10 cellular contexts compared by ENCODE assay signal in genomic region chrX:136028383-136028984, GRCh38. TPM values are rescaled to one million over a fixed set of nuclear protein-coding genes. Genes with fewer than 3 reads are reported as not detected.
DNase-seq lines count a peak whose midpoint lies in the region; ATAC-seq and TF ChIP-seq lines count a peak whose summit lies in the region.
"Had no signal": no experiment of that assay in that cellular context is flagged by ENCODE, and none has a peak within 500 bp of the region (broad histone marks: within the 10 kb centered on the region; RNA-seq: fewer than 3 reads in every experiment).

No MANE protein-coding gene starts in this region.

- TF ChIP-seq CTCF in Calu3 (IDR thresholded peaks at IDR 0.05; ENCODE audit: unreplicated experiment) (no peak), WI38 (IDR thresholded peaks at IDR 0.05; ENCODE audit: low read depth, low read length) (peak; percentile 34; the same call in 1 of the 2 replicates)

- no peaks in the 10 kb centered on the region for H3K27me3 Mint-ChIP-seq in Calu3 (ENCODE audit: unreplicated experiment)
- no peaks in the 10 kb centered on the region for H3K27me3 Mint-ChIP-seq in activated naive CD8-positive, alpha-beta T cell treated with anti-CD3 and anti-CD28 coated beads for 36 hours

- H3K4me1 Mint-ChIP-seq in Calu3 (ENCODE audit: low read depth, unreplicated experiment), result no peaks in the 10 kb centered on the region
- H3K4me1 Mint-ChIP-seq in activated naive CD8-positive, alpha-beta T cell treated with anti-CD3 and anti-CD28 coated beads for 36 hours, result no peaks in the 10 kb centered on the region

- H3K27me3 ChIP-seq in skeletal muscle tissue (ENCODE audit: control insufficient read depth in 3 of 3, insufficient read depth in 3 of 3, low read length in 3 of 3), result no peaks in the 10 kb centered on the region
- H3K27me3 ChIP-seq: neutrophil, SJSA1 had no signal

- peak; percentile 2 for DNase-seq in Calu3
- peak; percentile 6 for DNase-seq in GM19240 (ENCODE audit: insufficient read length, low spot score)
- DNase-seq in NCI-H1105 treated with DMSO at 0.1 percent for 48 hours (lab: John Stamatoyannopoulos, UW), result peak; percentile 26
- no peak for DNase-seq in left cardiac atrium
- DNase-seq in activated naive CD8-positive, alpha-beta T cell treated with anti-CD3 and anti-CD28 coated beads for 36 hours, result no peak
- DNase-seq in activated T-cell treated with anti-CD3 and anti-CD28 coated beads, Interleukin-2, amount 50 U/mL, for 1 hour, result no peak

- peaks cover 0 to 2% (median 0%) of the 10 kb centered on the region in 3 donors for H3K36me3 ChIP-seq in skeletal muscle tissue (ENCODE audit: control insufficient read depth in 3 of 3, insufficient read depth in 3 of 3, low read length in 3 of 3)
- H3K36me3 ChIP-seq: SJSA1 had no signal

- H3K27ac Mint-ChIP-seq in Calu3 (ENCODE audit: unreplicated experiment), result no peak overlapping the region
- H3K27ac Mint-ChIP-seq in activated naive CD8-positive, alpha-beta T cell treated with anti-CD3 and anti-CD28 coated beads for 36 hours, result no peak overlapping the region

- ATAC-seq in left cardiac atrium, result peak; percentile 42 to 52

- peak overlapping the region; percentile 90 for H3K27ac ChIP-seq in skeletal muscle tissue (ENCODE audit: low read depth, low read length)
- H3K27ac ChIP-seq: neutrophil, SJSA1 had no signal

- H3K4me1 ChIP-seq in skeletal muscle tissue (ENCODE audit: control insufficient read depth in 3 of 3, insufficient read depth in 3 of 3, low read length in 3 of 3), result peaks cover 11 to 26% (median 14%) of the 10 kb centered on the region in 3 donors

- CTCF ChIA-PET in Calu3 (lab: Charles Lee), result interaction anchor here (1.0 to 2.0 kb wide), 7 partner anchors 134 to 667 kb away, joined by 4 to 36 read pairs (median 8); no protein-coding TSS in a partner anchor

- no TSS peak for BruUV-seq in Calu3 (replicated peaks; lab: Mats Ljungman, UMichigan)

- H3K4me3 ChIP-seq in WI38 (ENCODE audit: low read depth, low read length), result no peak overlapping the region
- no peak overlapping the region for H3K4me3 ChIP-seq in skeletal muscle tissue (ENCODE audit: low read length in 3 of 3)
- H3K4me3 ChIP-seq: SJSA1 had no signal

- no peaks in the 10 kb centered on the region for H3K9me3 ChIP-seq in skeletal muscle tissue (ENCODE audit: control insufficient read depth in 3 of 3, low read length in 3 of 3)
- H3K9me3 ChIP-seq: neutrophil, SJSA1 had no signal

- intact Hi-C loops in Calu3 (cut with micrococcal nuclease; ENCODE audit: unreplicated experiment), result loop anchor here (1.0 to 10.0 kb wide), 4 partner anchors 134 to 666 kb away; no protein-coding TSS in a partner anchor
- intact Hi-C loops in left cardiac atrium (cut with DNase I), result loop anchor here (2.0 to 10.0 kb wide), 5 partner anchors 134 to 556 kb away; no protein-coding TSS in a partner anchor

- H3K4me3 Mint-ChIP-seq in Calu3 (ENCODE audit: low read depth, unreplicated experiment), result no peak overlapping the region
- H3K4me3 Mint-ChIP-seq in activated naive CD8-positive, alpha-beta T cell treated with anti-CD3 and anti-CD28 coated beads for 36 hours, result no peak overlapping the region

- no peaks in the 10 kb centered on the region for H3K9me3 Mint-ChIP-seq in Calu3 (ENCODE audit: low read depth, unreplicated experiment)
- no peaks in the 10 kb centered on the region for H3K9me3 Mint-ChIP-seq in activated naive CD8-positive, alpha-beta T cell treated with anti-CD3 and anti-CD28 coated beads for 36 hours

- peaks cover 3% of the 10 kb centered on the region for H3K36me3 Mint-ChIP-seq in Calu3 (ENCODE audit: insufficient read depth, unreplicated experiment)
- H3K36me3 Mint-ChIP-seq in activated naive CD8-positive, alpha-beta T cell treated with anti-CD3 and anti-CD28 coated beads for 36 hours, result peaks cover 3% of the 10 kb centered on the region

- no peak overlapping the region for H3K9ac ChIP-seq in skeletal muscle tissue (ENCODE audit: low read depth in 1 of 3, low read length in 3 of 3)

RNA-seq across cellular contexts. Expression of gene SLC9A6, which starts 43.2 kb away (rescaled TPM):
- 19.7 and 21.7 TPM in 2 replicates for total RNA-seq in Calu3 (2022)
- 10 to 100 TPM; 14.6 to 15.7 TPM for total RNA-seq in left cardiac atrium
- total RNA-seq in skeletal muscle tissue, result 12.5 TPM
- total RNA-seq in activated naive CD8-positive, alpha-beta T cell treated with anti-CD3 and anti-CD28 coated beads for 36 hours, result 10 to 100 TPM; 10.7 to 11.7 TPM

RNA-seq across cellular contexts. Expression of gene MMGT1, which starts 54.7 kb away (rescaled TPM):
- total RNA-seq in Calu3 (2022), result 33.0 and 37.1 TPM in 2 replicates
- 10 to 100 TPM; 22.7 to 27.2 TPM for total RNA-seq in left cardiac atrium
- total RNA-seq in skeletal muscle tissue, result 11.0 TPM
- total RNA-seq in activated naive CD8-positive, alpha-beta T cell treated with anti-CD3 and anti-CD28 coated beads for 36 hours, result 10 to 100 TPM; 20.4 to 20.5 TPM

Comparison
In these comparisons a context has a peak if more than half of its experiments do, and no peak if none do; other contexts are left out.
1. DNase-seq: peak in Calu3 (single experiment), GM19240 (single experiment) and NCI-H1105 treated with DMSO at 0.1 percent for 48 hours (single experiment); none in left cardiac atrium (single experiment), activated naive CD8-positive, alpha-beta T cell treated with anti-CD3 and anti-CD28 coated beads for 36 hours (single experiment) and activated T-cell treated with anti-CD3 and anti-CD28 coated beads, Interleukin-2, amount 50 U/mL, for 1 hour (single experiment).